In the genomic region with DNA sequence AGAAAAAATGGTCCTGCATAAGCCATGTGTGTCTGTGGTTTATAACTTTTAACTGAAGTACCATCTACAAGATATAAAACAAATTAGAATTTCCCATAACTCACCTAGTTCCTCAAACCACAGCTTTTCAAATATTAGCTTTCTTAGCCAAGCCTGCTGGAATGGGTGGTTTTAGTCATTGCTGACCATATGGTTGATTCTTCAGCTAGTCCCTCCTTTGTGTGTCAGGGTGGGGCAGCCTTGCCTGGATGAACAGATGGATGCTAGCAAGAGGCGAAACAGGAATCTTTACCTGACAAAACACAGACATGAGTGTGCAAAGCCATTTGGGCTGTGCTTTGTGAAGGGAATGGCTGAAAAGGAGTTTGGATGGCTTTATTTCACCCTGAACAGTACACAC, we compare ENCODE assay signal across 1 cellular context.
TF ChIP-seq lines count a peak whose summit lies in the region.

No MANE protein-coding gene starts in this region.

TF ChIP-seq in IMR-90, 13 proteins besides CTCF, POLR2A, EP300 and RAD21:
- no peak for TF ChIP-seq MAFK (IDR thresholded peaks at IDR 0.05; ENCODE audit: low read depth, low read length)
- no peak for TF ChIP-seq RFX5 (IDR thresholded peaks at IDR 0.05; ENCODE audit: low read depth, low read length)
- TF ChIP-seq SMC3 (IDR thresholded peaks at IDR 0.05; ENCODE audit: low read depth, low read length), result no peak
- TF ChIP-seq CEBPB (IDR thresholded peaks at IDR 0.05; ENCODE audit: low read depth, low read length), result no peak
- TF ChIP-seq CHD1 (IDR thresholded peaks at IDR 0.05; ENCODE audit: low read depth, low read length), result no peak
- no peak for TF ChIP-seq BHLHE40 (IDR thresholded peaks at IDR 0.05; ENCODE audit: low read depth, low read length)
- no peak for TF ChIP-seq FOS (IDR thresholded peaks at IDR 0.05; ENCODE audit: low read depth, low read length)
TF ChIP-seq in IMR-90: peak in this region for 0.
